Comparison of ENCODE assay signal across 9 cellular contexts in genomic region chr3:183766745-183767606, GRCh38. TPM values are rescaled to one million over a fixed set of nuclear protein-coding genes. Genes with fewer than 3 reads are reported as not detected.
DNase-seq lines count a peak whose midpoint lies in the region; ATAC-seq and TF ChIP-seq lines count a peak whose summit lies in the region.
"Had no signal": no experiment of that assay in that cellular context is flagged by ENCODE, and none has a peak within 500 bp of the region (broad histone marks: within the 10 kb centered on the region; RNA-seq: fewer than 3 reads in every experiment).

No MANE protein-coding gene starts in this region.

- TF ChIP-seq CTCF in CD4-positive, alpha-beta T cell (IDR thresholded peaks at IDR 0.05), result peak; percentile 91
- peak; percentile 36 for TF ChIP-seq CTCF in GM20000 (IDR thresholded peaks at IDR 0.05; ENCODE audit: extremely low read depth, missing control alignments)
- TF ChIP-seq CTCF in RWPE1 (conservative IDR thresholded peaks at IDR 0.05; ENCODE audit: low read depth), result peak; percentile 77
- peak; percentile 90 for TF ChIP-seq CTCF in foreskin keratinocyte (conservative IDR thresholded peaks at IDR 0.05)
- peak; percentile 75 for TF ChIP-seq CTCF in thoracic aorta (IDR thresholded peaks at IDR 0.05)

- H3K27me3 Mint-ChIP-seq in CD4-positive, alpha-beta T cell, result no peaks in the 10 kb centered on the region
- H3K27me3 Mint-ChIP-seq in activated T-helper 17 cell treated with anti-CD3 and anti-CD28 coated beads, Interleukin-2, amount 50 U/mL, for 72 hours, result no peaks in the 10 kb centered on the region
- H3K27me3 Mint-ChIP-seq: IgD-negative memory B cell had no signal

- no peak overlapping the region for H3K4me3 Mint-ChIP-seq in CD4-positive, alpha-beta T cell
- H3K4me3 Mint-ChIP-seq in activated T-helper 17 cell treated with anti-CD3 and anti-CD28 coated beads, Interleukin-2, amount 50 U/mL, for 72 hours, result no peak overlapping the region
- H3K4me3 Mint-ChIP-seq: IgD-negative memory B cell had no signal

- no peaks in the 10 kb centered on the region for H3K9me3 Mint-ChIP-seq in CD4-positive, alpha-beta T cell
- H3K9me3 Mint-ChIP-seq in activated T-helper 17 cell treated with anti-CD3 and anti-CD28 coated beads, Interleukin-2, amount 50 U/mL, for 72 hours, result no peaks in the 10 kb centered on the region
- H3K9me3 Mint-ChIP-seq: IgD-negative memory B cell had no signal

- peaks cover 25% of the 10 kb centered on the region for H3K36me3 Mint-ChIP-seq in CD4-positive, alpha-beta T cell (ENCODE audit: low read depth)
- H3K36me3 Mint-ChIP-seq in activated T-helper 17 cell treated with anti-CD3 and anti-CD28 coated beads, Interleukin-2, amount 50 U/mL, for 72 hours (ENCODE audit: low read depth), result peaks cover 96% of the 10 kb centered on the region
- H3K36me3 Mint-ChIP-seq: IgD-negative memory B cell had no signal

- H3K9me3 ChIP-seq in CD4-positive, alpha-beta T cell (ENCODE audit: control insufficient read depth, low read length), result no peaks in the 10 kb centered on the region
- no peaks in the 10 kb centered on the region for H3K9me3 ChIP-seq in thoracic aorta

- intact Hi-C loops in CD4-positive, alpha-beta T cell (cut with DNase I, micrococcal nuclease), result loop anchor here (1.0 to 5.0 kb wide), 6 partner anchors 298 to 645 kb away; no protein-coding TSS in a partner anchor

- H3K4me1 Mint-ChIP-seq in CD4-positive, alpha-beta T cell (ENCODE audit: low read depth), result peaks cover 15% of the 10 kb centered on the region
- peaks cover 5% of the 10 kb centered on the region for H3K4me1 Mint-ChIP-seq in activated T-helper 17 cell treated with anti-CD3 and anti-CD28 coated beads, Interleukin-2, amount 50 U/mL, for 72 hours

- POLR2A ChIA-PET in CD4-positive, alpha-beta T cell (lab: Charles Lee), result interaction anchor here (0.9 to 1.2 kb wide), 3 partner anchors 118 to 298 kb away, joined by 3 to 6 read pairs (median 4); partner anchors contain the start of genes KLHL24 and PARL
- POLR2A ChIA-PET in RWPE1 (lab: Yijun Ruan, JAX; ENCODE audit: low non-redundant PET), result no interaction called here

- H3K36me3 ChIP-seq in thoracic aorta, result peaks cover 7% of the 10 kb centered on the region

- peak; percentile 90 for ATAC-seq in CD4-positive, alpha-beta T cell (ENCODE audit: poor library complexity)
- ATAC-seq in activated T-helper 17 cell treated with anti-CD3 and anti-CD28 coated beads, Interleukin-2, amount 50 U/mL, for 72 hours (replicated peaks), result peak; percentile 92
- ATAC-seq in foreskin keratinocyte (peak; percentile 96), thoracic aorta (ENCODE audit: insufficient number of reproducible peaks, low FRiP score, low read depth) (peak; percentile 72)

- peak overlapping the region; percentile 47 for H3K27ac Mint-ChIP-seq in CD4-positive, alpha-beta T cell
- H3K27ac Mint-ChIP-seq in activated T-helper 17 cell treated with anti-CD3 and anti-CD28 coated beads, Interleukin-2, amount 50 U/mL, for 72 hours, result peak overlapping the region; percentile 4

- CTCF ChIA-PET in CD4-positive, alpha-beta T cell (lab: Charles Lee), result interaction anchor here (0.6 to 1.8 kb wide), 21 partner anchors 9 to 673 kb away, joined by 3 to 8 read pairs (median 3); partner anchors contain the start of gene KLHL6
- CTCF ChIA-PET in RWPE1 (lab: Yijun Ruan, JAX), result interaction anchor here (0.6 to 1.4 kb wide), 8 partner anchors 14 to 302 kb away, joined by 3 to 6 read pairs (median 4); no protein-coding TSS in a partner anchor

- peak; percentile 53 to 68 (median 62) for DNase-seq in CD4-positive, alpha-beta T cell
- DNase-seq in GM20000 (ENCODE audit: low spot score) (peak; percentile 67), LHCN-M2 (ENCODE audit: low read depth) (peak; percentile 64), RWPE1 (ENCODE audit: low spot score) (peak; percentile 74), foreskin keratinocyte (peak; percentile 27 to 65), occipital lobe (lab: John Stamatoyannopoulos, UW) (peak; percentile 48), thoracic aorta (ENCODE audit: low spot score) (no peak)

- H3K4me1 ChIP-seq in foreskin keratinocyte (no peaks in the 10 kb centered on the region), thoracic aorta (ENCODE audit: control insufficient read depth in 1 of 2, low read depth in 2 of 2) (peaks cover 0 to 16% of the 10 kb centered on the region in 2 donors)

- H3K4me3 ChIP-seq in thoracic aorta, result no peak overlapping the region

- no peaks in the 10 kb centered on the region for H3K27me3 ChIP-seq in CD4-positive, alpha-beta T cell (ENCODE audit: control insufficient read depth, insufficient read depth, low read length)
- no peaks in the 10 kb centered on the region for H3K27me3 ChIP-seq in foreskin keratinocyte
- no peaks in the 10 kb centered on the region for H3K27me3 ChIP-seq in thoracic aorta (replicated peaks; ENCODE audit: insufficient read depth)

- no peak overlapping the region for H3K27ac ChIP-seq in CD4-positive, alpha-beta T cell (ENCODE audit: low read depth, low read length)
- H3K27ac ChIP-seq in RWPE1 (no peak overlapping the region), foreskin keratinocyte (no peak overlapping the region), thoracic aorta (peak overlapping the region in 1 of 2 donors; percentile 5)

RNA-seq across cellular contexts. Expression of gene MAP6D1, which starts 58.4 kb away (rescaled TPM):
- total RNA-seq in CD4-positive, alpha-beta T cell, result 1 to 10 TPM; 1.1 to 1.6 TPM
- 3.1 and 4.6 TPM in 2 replicates for total RNA-seq in LHCN-M2 (2014; rRNA removed)
- polyA plus RNA-seq in LHCN-M2 (2012), result 3.6 TPM
- 1 to 10 TPM; 1.4 to 2.0 TPM for total RNA-seq in activated T-helper 17 cell treated with anti-CD3 and anti-CD28 coated beads, Interleukin-2, amount 50 U/mL, for 72 hours
- total RNA-seq in foreskin keratinocyte, result 1.3 and 1.5 TPM in 2 replicates
- polyA plus RNA-seq in foreskin keratinocyte, result 1.4 and 1.5 TPM in 2 replicates
- 4.5 TPM for total RNA-seq in occipital lobe
- 1 to 10 TPM; 4.3 to 9.5 TPM for total RNA-seq in thoracic aorta
- polyA plus RNA-seq: IgD-negative memory B cell had no signal

Comparison
In these comparisons a context has a peak if more than half of its experiments do, and no peak if none do; other contexts are left out.
1. CTCF ChIP-seq: peak in every context shown above with its lines; median percentile 91 in CD4-positive, alpha-beta T cell; 90 in foreskin keratinocyte; 77 in RWPE1; 75 in thoracic aorta; 36 in GM20000.